2 cellular contexts compared by ENCODE assay signal in the genomic region with DNA sequence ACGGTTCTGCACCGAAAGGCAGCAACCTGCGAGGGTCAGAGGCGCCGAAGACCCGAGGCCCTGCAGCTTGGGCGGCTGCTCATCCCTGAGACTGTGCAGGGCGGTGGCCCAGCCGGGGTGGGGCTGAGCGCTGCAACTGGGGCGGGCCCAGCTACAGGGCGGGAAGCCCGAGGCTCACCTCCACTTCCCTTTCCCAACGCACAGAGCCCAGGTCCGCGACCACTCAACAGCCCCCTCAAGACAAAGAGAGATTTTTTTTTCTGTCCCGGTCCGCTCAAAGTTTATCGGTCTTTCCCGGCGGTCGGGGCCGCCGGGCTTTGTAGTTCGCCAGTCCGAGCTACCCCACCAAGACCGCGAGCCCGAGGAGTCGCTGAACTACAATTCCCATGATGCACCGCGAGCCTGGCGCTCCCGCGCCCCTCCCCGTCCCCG.
TF ChIP-seq lines count a peak whose summit lies in the region.

No MANE protein-coding gene starts in this region.

TF ChIP-seq in HCT116, 20 proteins besides CTCF, POLR2A, EP300 and RAD21 (continued from another document):
- TF ChIP-seq, protein P1, sequence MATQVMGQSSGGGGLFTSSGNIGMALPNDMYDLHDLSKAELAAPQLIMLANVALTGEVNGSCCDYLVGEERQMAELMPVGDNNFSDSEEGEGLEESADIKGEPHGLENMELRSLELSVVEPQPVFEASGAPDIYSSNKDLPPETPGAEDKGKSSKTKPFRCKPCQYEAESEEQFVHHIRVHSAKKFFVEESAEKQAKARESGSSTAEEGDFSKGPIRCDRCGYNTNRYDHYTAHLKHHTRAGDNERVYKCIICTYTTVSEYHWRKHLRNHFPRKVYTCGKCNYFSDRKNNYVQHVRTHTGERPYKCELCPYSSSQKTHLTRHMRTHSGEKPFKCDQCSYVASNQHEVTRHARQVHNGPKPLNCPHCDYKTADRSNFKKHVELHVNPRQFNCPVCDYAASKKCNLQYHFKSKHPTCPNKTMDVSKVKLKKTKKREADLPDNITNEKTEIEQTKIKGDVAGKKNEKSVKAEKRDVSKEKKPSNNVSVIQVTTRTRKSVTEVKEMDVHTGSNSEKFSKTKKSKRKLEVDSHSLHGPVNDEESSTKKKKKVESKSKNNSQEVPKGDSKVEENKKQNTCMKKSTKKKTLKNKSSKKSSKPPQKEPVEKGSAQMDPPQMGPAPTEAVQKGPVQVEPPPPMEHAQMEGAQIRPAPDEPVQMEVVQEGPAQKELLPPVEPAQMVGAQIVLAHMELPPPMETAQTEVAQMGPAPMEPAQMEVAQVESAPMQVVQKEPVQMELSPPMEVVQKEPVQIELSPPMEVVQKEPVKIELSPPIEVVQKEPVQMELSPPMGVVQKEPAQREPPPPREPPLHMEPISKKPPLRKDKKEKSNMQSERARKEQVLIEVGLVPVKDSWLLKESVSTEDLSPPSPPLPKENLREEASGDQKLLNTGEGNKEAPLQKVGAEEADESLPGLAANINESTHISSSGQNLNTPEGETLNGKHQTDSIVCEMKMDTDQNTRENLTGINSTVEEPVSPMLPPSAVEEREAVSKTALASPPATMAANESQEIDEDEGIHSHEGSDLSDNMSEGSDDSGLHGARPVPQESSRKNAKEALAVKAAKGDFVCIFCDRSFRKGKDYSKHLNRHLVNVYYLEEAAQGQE (IDR thresholded peaks at IDR 0.05; ENCODE audit: low read depth): no peak
- TF ChIP-seq ZFX (IDR thresholded peaks at IDR 0.05): 0 out of 2 replicates have a peak, but pooled peaks have one; percentile 36
- TF ChIP-seq TCF7L2 (IDR thresholded peaks at IDR 0.05; ENCODE audit: borderline replicate concordance, extremely low read depth, insufficient read depth, insufficient read length): peak; percentile 7
- TF ChIP-seq SIN3A (IDR thresholded peaks at IDR 0.05; ENCODE audit: low read depth): no peak
- peak; percentile 32; the same call in 1 of the 2 replicates for TF ChIP-seq POLR2AphosphoS5 (IDR thresholded peaks at IDR 0.05; ENCODE audit: low read depth, low read length)
- TF ChIP-seq YY1 (IDR thresholded peaks at IDR 0.05; ENCODE audit: extremely low read depth, insufficient replicate concordance, low read depth, low read length): no peak
- no peak for TF ChIP-seq FOSL1 (IDR thresholded peaks at IDR 0.05; ENCODE audit: low read depth)

TF ChIP-seq in neural cell, 6 proteins besides CTCF, POLR2A, EP300 and RAD21 (continued from another document):
- TF ChIP-seq, protein P1 (IDR thresholded peaks at IDR 0.05; ENCODE audit: borderline replicate concordance): no peak
- TF ChIP-seq POLR2AphosphoS5 (IDR thresholded peaks at IDR 0.05) (no peak), SMC3 (conservative IDR thresholded peaks at IDR 0.05; ENCODE audit: poor library complexity) (no peak), MXI1 (conservative IDR thresholded peaks at IDR 0.05; ENCODE audit: poor library complexity, severe bottlenecking) (no peak), EZH2 (IDR thresholded peaks at IDR 0.05; ENCODE audit: borderline replicate concordance, insufficient read depth, low read length, poor library complexity, severe bottlenecking) (no peak)
